18 cellular contexts compared by ENCODE assay signal in genomic region chr22:42384506-42384905, GRCh38. TPM values are rescaled to one million over a fixed set of nuclear protein-coding genes. Genes with fewer than 3 reads are reported as not detected.
DNase-seq lines count a peak whose midpoint lies in the region; FAIRE-seq and TF ChIP-seq lines count a peak whose summit lies in the region.
"Had no signal": no experiment of that assay in that cellular context is flagged by ENCODE, and none has a peak within 500 bp of the region (broad histone marks: within the 10 kb centered on the region; RNA-seq: fewer than 3 reads in every experiment).

No MANE protein-coding gene starts in this region.

- POLR2A ChIA-PET in H1 (lab: Charles Lee; ENCODE audit: partially characterized antibody): no interaction called here

- no peak overlapping the region for H3K4me3 ChIP-seq in BLaER1
- no peak overlapping the region for H3K4me3 ChIP-seq in BLaER1 treated with 17β-estradiol and CSF1 and Interleukin-3, amounts not matched to agents 10 nM and 100 nM
- no peak overlapping the region for H3K4me3 ChIP-seq in H1 (ENCODE audit: extremely low read depth in 1 of 4, insufficient read depth in 2 of 4, low read depth in 3 of 4, low read length in 4 of 4)
- no peak overlapping the region for H3K4me3 ChIP-seq in Peyer's patch
- H3K4me3 ChIP-seq: GM23248, K562 had no signal

- no peak overlapping the region for H3K14ac ChIP-seq in H1 (ENCODE audit: insufficient read length)

- H2BK15ac ChIP-seq in H1 (ENCODE audit: low read length): peak overlapping the region; percentile 84; the same call in 1 of the 2 replicates

- no peak overlapping the region for H4K8ac ChIP-seq in H1 (ENCODE audit: extremely low read depth, insufficient read depth, low read length)

- no peak overlapping the region for H4K5ac ChIP-seq in H1 (ENCODE audit: insufficient read length, low read depth, low read length)

- H3K4me1 ChIP-seq in BLaER1 (peaks cover 39% of the 10 kb centered on the region), H1 (replicated peaks in 1 of 4; ENCODE audit: control insufficient read depth in 3 of 4, insufficient read depth in 4 of 4, low read length in 3 of 4) (peaks cover 0 to 21% (median 7%) of the 10 kb centered on the region in 4 experiments; a peak in 6 of 7 replicates), Peyer's patch (no peaks in the 10 kb centered on the region)
- peaks cover 8 to 39% (median 29%) of the 10 kb centered on the region in 10 experiments for H3K4me1 ChIP-seq in BLaER1 treated with 17β-estradiol and CSF1 and Interleukin-3, amounts not matched to agents 10 nM and 100 nM

- FAIRE-seq in H1 (lab: Jason Lieb, UNC): no peak
- FAIRE-seq: A204.1, G401.6, GM12891, GM19239, K562 had no signal

- H3K18ac ChIP-seq in H1 (ENCODE audit: extremely low read depth, low read length): no peak overlapping the region

- TF ChIP-seq CTCF in H1 (IDR thresholded peaks at IDR 0.05; ENCODE audit: control extremely low read depth in 1 of 3, insufficient read depth in 1 of 3, low read depth in 1 of 3, low read length in 3 of 3) (no peak), Peyer's patch (IDR thresholded peaks at IDR 0.05) (no peak)

- H2BK5ac ChIP-seq in H1 (ENCODE audit: low read depth, low read length): no peak overlapping the region

- H3K9me3 ChIP-seq in BLaER1 (no peaks in the 10 kb centered on the region), H1 (ENCODE audit: insufficient read depth in 2 of 2, low read depth in 1 of 2, low read length in 1 of 2) (no peaks in the 10 kb centered on the region), Peyer's patch (no peaks in the 10 kb centered on the region)
- H3K9me3 ChIP-seq in BLaER1 treated with 17β-estradiol and CSF1 and Interleukin-3, amounts not matched to agents 10 nM and 100 nM (replicated peaks in 1 of 11): no peaks in the 10 kb centered on the region
- H3K9me3 ChIP-seq: BE2C had no signal

- no peak overlapping the region for H3K4ac ChIP-seq in H1 (replicated peaks; ENCODE audit: insufficient read length, low read depth, low read length)

- no peak overlapping the region for H4K91ac ChIP-seq in H1 (replicated peaks; ENCODE audit: insufficient read length, low read length)

- CTCF ChIA-PET in H1 (lab: Charles Lee; ENCODE audit: partially characterized antibody): interaction anchor here (0.5 to 6.5 kb wide), 8 partner anchors 9 to 89 kb away, joined by 3 to 22 read pairs (median 4); no protein-coding TSS in a partner anchor

- no peak overlapping the region for H3K56ac ChIP-seq in H1 (replicated peaks; ENCODE audit: insufficient read length, low read depth, low read length)

- H3K27me3 ChIP-seq in BLaER1: no peaks in the 10 kb centered on the region
- no peaks in the 10 kb centered on the region for H3K27me3 ChIP-seq in BLaER1 treated with 17β-estradiol and CSF1 and Interleukin-3, amounts not matched to agents 10 nM and 100 nM
- peaks cover 0 to 8% (median 2%) of the 10 kb centered on the region in 4 experiments; a peak in 3 of 7 replicates for H3K27me3 ChIP-seq in H1 (replicated peaks in 1 of 4; ENCODE audit: control insufficient read depth in 3 of 4, extremely low read depth in 1 of 4, insufficient read depth in 3 of 4, low read length in 3 of 4)
- no peaks in the 10 kb centered on the region for H3K27me3 ChIP-seq in Peyer's patch
- H3K27me3 ChIP-seq: BE2C had no signal

- no peak overlapping the region for H2BK120ac ChIP-seq in H1 (replicated peaks; ENCODE audit: low read depth, low read length)

- TF ChIP-seq EP300 in H1 (IDR thresholded peaks at IDR 0.05; ENCODE audit: borderline replicate concordance in 1 of 2, low read depth in 2 of 2, low read length in 2 of 2): no peak

- H3K36me3 ChIP-seq in BLaER1: no peaks in the 10 kb centered on the region
- H3K36me3 ChIP-seq in BLaER1 treated with 17β-estradiol and CSF1 and Interleukin-3, amounts not matched to agents 10 nM and 100 nM: peaks cover 0 to 16% (median 0%) of the 10 kb centered on the region in 11 experiments; a peak in 3 of 22 replicates
- no peaks in the 10 kb centered on the region for H3K36me3 ChIP-seq in H1 (ENCODE audit: control insufficient read depth in 2 of 4, insufficient read depth in 4 of 4, low read length in 3 of 4)
- H3K36me3 ChIP-seq in Peyer's patch: no peaks in the 10 kb centered on the region
- H3K36me3 ChIP-seq: BE2C had no signal

- H3K27ac ChIP-seq in BLaER1 (peak overlapping the region; percentile 46; the same call in 1 of the 2 replicates), H1 (ENCODE audit: low read depth, low read length) (no peak overlapping the region), substantia nigra (ENCODE audit: low read depth, low read length, poor library complexity, severe bottlenecking) (peak overlapping the region; percentile 89), Peyer's patch (no peak overlapping the region)
- 0 out of 22 replicates have a peak overlapping the region, but pooled peaks of 1 of the 11 experiments have one; percentile 9 for H3K27ac ChIP-seq in BLaER1 treated with 17β-estradiol and CSF1 and Interleukin-3, amounts not matched to agents 10 nM and 100 nM
- H3K27ac ChIP-seq: GM23248 had no signal

- H3K4me2 ChIP-seq in BLaER1 (peak overlapping the region; percentile 74), H1 (ENCODE audit: insufficient read depth in 1 of 2, low read depth in 2 of 2, low read length in 2 of 2) (no peak overlapping the region)
- H3K4me2 ChIP-seq in BLaER1 treated with 17β-estradiol and CSF1 and Interleukin-3, amounts not matched to agents 10 nM and 100 nM: peak overlapping the region; percentile 6 to 83 (median 64); a peak in 19 of 22 replicates

- no peaks in the 10 kb centered on the region for H3K79me2 ChIP-seq in H1 (ENCODE audit: control insufficient read depth in 1 of 2, insufficient read depth in 2 of 2, low read length in 2 of 2)

- DNase-seq in H1 (ENCODE audit: low read depth in 1 of 2, low spot score in 2 of 2): no peak
- no peak for DNase-seq in substantia nigra (lab: John Stamatoyannopoulos, UW)
- DNase-seq in NCI-H1436 treated with DMSO at 0.1 percent for 48 hours (lab: John Stamatoyannopoulos, UW): no peak
- DNase-seq in Peyer's patch: no peak
- DNase-seq: ACHN; BE2C; CD4-positive, alpha-beta memory T cell; GM23248; H7; HFFc6; IMR-90 had no signal

- no peak overlapping the region for H2AK5ac ChIP-seq in H1 (ENCODE audit: low read depth, low read length)

- H2AFZ ChIP-seq in H1 (ENCODE audit: low read length): no peak overlapping the region
- H2AFZ ChIP-seq: GM23248 had no signal

- H3K23me2 ChIP-seq in H1 (ENCODE audit: low read depth, low read length): no peaks in the 10 kb centered on the region; the same call in 1 of the 2 replicates

- no peak overlapping the region for H2BK20ac ChIP-seq in H1 (ENCODE audit: low read length)

- H4K20me1 ChIP-seq in BLaER1: no peaks in the 10 kb centered on the region
- peaks cover 0 to 53% (median 0%) of the 10 kb centered on the region in 11 experiments; a peak in 6 of 22 replicates for H4K20me1 ChIP-seq in BLaER1 treated with 17β-estradiol and CSF1 and Interleukin-3, amounts not matched to agents 10 nM and 100 nM
- H4K20me1 ChIP-seq in H1 (replicated peaks in 1 of 2; ENCODE audit: control insufficient read depth in 1 of 2, insufficient read depth in 2 of 2, low read length in 2 of 2): no peaks in the 10 kb centered on the region

- WGBS in H1 (ENCODE audit: extremely low coverage in 1 of 2, insufficient coverage in 1 of 2, insufficient read length in 1 of 2, insufficient replicate concordance in 2 of 2, low coverage in 1 of 2, low lambda C conversion rate in 2 of 2, missing lambda C conversion rate in 1 of 2), 2 experiments: 84% methylated on average over 5 of the region's 5 CpGs; no CpG with 5 or more reads in 1 of the 2 experiments

- no peak for TF ChIP-seq RAD21 in H1 (IDR thresholded peaks at IDR 0.05 in 1 of 2, conservative IDR thresholded peaks at IDR 0.05 in 1 of 2; ENCODE audit: low read depth in 2 of 2, low read length in 2 of 2)

- H3K79me1 ChIP-seq in H1 (ENCODE audit: low read depth, low read length): no peaks in the 10 kb centered on the region

- H2BK12ac ChIP-seq in H1 (ENCODE audit: low read depth, low read length): no peak overlapping the region

- no peak for TF ChIP-seq POLR2A in H1 (IDR thresholded peaks at IDR 0.05; ENCODE audit: control extremely low read depth in 1 of 2, low read depth in 2 of 2, low read length in 2 of 2)
- no peak for TF ChIP-seq POLR2A in Peyer's patch (IDR thresholded peaks at IDR 0.05)

- H3K9ac ChIP-seq in BLaER1 (no peak overlapping the region), H1 (replicated peaks in 1 of 4; ENCODE audit: extremely low read depth in 1 of 4, low read depth in 3 of 4, low read length in 3 of 4) (no peak overlapping the region)
- H3K9ac ChIP-seq in BLaER1 treated with 17β-estradiol and CSF1 and Interleukin-3, amounts not matched to agents 10 nM and 100 nM: no peak overlapping the region
- H3K9ac ChIP-seq: GM23248 had no signal

- no peak overlapping the region for H3K23ac ChIP-seq in H1 (ENCODE audit: insufficient read length)

TF ChIP-seq in H1, 55 proteins besides CTCF, POLR2A, EP300 and RAD21:
- TF ChIP-seq, protein P1, sequence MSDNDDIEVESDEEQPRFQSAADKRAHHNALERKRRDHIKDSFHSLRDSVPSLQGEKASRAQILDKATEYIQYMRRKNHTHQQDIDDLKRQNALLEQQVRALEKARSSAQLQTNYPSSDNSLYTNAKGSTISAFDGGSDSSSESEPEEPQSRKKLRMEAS (IDR thresholded peaks at IDR 0.05): 0 out of 2 replicates have a peak, but pooled peaks have one; percentile 23
- no peak for TF ChIP-seq MAFK (IDR thresholded peaks at IDR 0.05; ENCODE audit: low read depth, low read length)
TF ChIP-seq in H1: peak in this region for 1.

RNA-seq across cellular contexts. Expression of gene NFAM1, which starts 47.7 kb away (rescaled TPM):
- 0.61 and 0.73 TPM in 2 replicates for total RNA-seq in H1 (2021; fragmentation: NEBNext Ultra II Directional; extraction: Animal tissue kit (Norgen Biotek cat#: 25700))
- polyA plus RNA-seq in H1 (2011; rRNA removed): 0.50 and 0.62 TPM in 2 replicates
- polyA plus RNA-seq in H1 (2011; cell fraction: cytosol; rRNA removed): 0.37 TPM
- 0.54 TPM for polyA plus RNA-seq in H1 (2011; cell fraction: nucleus; rRNA removed)
- polyA plus RNA-seq in H1 (2012, experiment 1 of 2): 0.80 to 1.1 TPM (median 0.92 TPM) in 4 replicates
- polyA plus RNA-seq in H1 (2012, experiment 2 of 2): 0.64 TPM
- 0.26 TPM for polyA plus RNA-seq in H1 (2013, experiment 1 of 2)
- polyA plus RNA-seq in H1 (2013, experiment 2 of 2): 0.35 TPM
- polyA minus RNA-seq in H1 (2011; rRNA and poly(A)+ RNA removed): 0.54 and 0.59 TPM in 2 replicates
- polyA minus RNA-seq in H1 (2011; cell fraction: cytosol; rRNA and poly(A)+ RNA removed): 0.51 TPM
- polyA minus RNA-seq in H1 (2011; cell fraction: nucleus; rRNA and poly(A)+ RNA removed): 0.50 TPM
- total RNA-seq in Peyer's patch: 1 to 10 TPM in 2 of 4 donors, under 1 TPM in 2; 0.35 to 2.4 (median 1.0) TPM
- total RNA-seq: GM23248, HFFc6, IMR-90 had no signal
- polyA plus RNA-seq: GM23248, IMR-90 had no signal

Comparison
In these comparisons a context has a peak if more than half of its experiments do, and no peak if none do; other contexts are left out.
1. H3K27ac ChIP-seq: peak in BLaER1 (single experiment) and substantia nigra (single experiment); none in H1 (single experiment) and Peyer's patch (0 of 4).
2. H3K4me2 ChIP-seq: peak in BLaER1 (single experiment) and BLaER1 treated with 17β-estradiol and CSF1 and Interleukin-3, amounts not matched to agents 10 nM and 100 nM (11 of 11); none in H1 (0 of 2).